In the genomic region with DNA sequence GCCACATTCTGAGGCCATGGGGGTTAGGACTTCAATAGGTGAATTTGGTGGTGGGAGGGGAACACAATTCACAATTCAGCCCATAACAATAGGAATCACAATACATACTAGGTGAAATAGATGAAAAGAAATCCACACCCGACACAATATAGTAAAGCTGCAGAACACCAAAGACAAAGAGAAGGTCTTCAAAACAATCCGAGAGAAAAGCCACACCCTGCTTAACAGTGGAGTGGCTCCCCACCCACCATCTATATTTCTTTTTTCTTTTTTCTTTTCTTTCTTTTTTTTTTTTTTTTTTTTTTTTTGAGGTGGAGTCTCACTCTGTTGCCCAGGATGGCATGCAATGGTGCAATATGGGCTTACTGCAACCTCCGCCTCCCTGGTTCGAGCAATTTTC, we compare ENCODE assay signal across 8 cellular contexts.
"Had no signal": no experiment of that assay in that cellular context is flagged by ENCODE, and none has a peak within 500 bp of the region (broad histone marks: within the 10 kb centered on the region; RNA-seq: fewer than 3 reads in every experiment).

No MANE protein-coding gene starts in this region.

- DNase-seq: GDM1, GF-D8 had no signal

- ATAC-seq: GM12878 had no signal

- FAIRE-seq: G401.6, GM12878, GM12891, GM12892, GM18507, GM19239 had no signal

- H3K4me3 ChIP-seq: GM12878 had no signal
